In the genomic region with DNA sequence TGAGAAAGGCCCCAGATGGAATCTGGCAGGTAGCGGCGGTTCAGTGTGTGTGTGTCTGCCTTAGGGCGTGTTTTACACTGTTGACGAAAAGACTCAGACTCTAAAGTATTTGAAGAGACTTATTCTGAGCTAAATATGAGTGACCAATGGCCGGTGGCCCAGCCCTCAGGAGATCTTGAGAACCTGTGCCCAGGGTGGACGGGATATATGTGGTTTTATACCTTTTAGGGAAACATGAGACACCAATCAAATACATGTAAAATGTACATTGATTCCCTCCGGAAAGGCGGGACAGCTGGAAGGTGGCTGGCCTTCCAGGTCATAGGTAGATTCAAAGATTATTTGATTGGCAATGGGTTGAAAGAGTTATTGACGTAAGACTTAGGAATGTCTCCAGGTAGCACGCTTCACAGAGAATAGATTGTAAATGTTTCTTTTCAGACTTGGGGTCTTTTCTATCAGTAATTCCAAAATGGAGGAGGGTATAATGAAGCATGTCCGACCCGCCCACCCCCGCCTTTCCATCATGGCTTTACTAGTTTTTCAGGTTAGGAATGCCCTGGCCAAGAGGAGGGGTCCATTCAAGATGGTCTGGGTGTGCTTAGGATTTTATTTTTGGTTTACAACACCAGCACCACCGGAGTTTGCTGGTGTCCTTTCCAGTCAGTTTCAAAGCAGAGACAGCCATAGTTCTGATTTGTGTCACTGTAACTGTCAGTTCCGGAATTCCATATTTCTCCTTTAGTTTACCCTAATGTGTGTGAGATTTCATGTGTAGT, we compare ENCODE assay signal across 7 cellular contexts. TPM values are rescaled to one million over a fixed set of nuclear protein-coding genes. Genes with fewer than 3 reads are reported as not detected.
DNase-seq lines count a peak whose midpoint lies in the region; ATAC-seq and TF ChIP-seq lines count a peak whose summit lies in the region.

No MANE protein-coding gene starts in this region.

- H3K4me1 ChIP-seq in duodenal mucosa (ENCODE audit: control insufficient read depth in 1 of 2, insufficient read depth in 2 of 2, low read length in 2 of 2) = peaks cover 14 to 16% of the 10 kb centered on the region in 2 donors
- H3K4me1 ChIP-seq in mucosa of descending colon (ENCODE audit: low read depth) = peaks cover 3% of the 10 kb centered on the region

- no peaks in the 10 kb centered on the region for H3K27me3 ChIP-seq in duodenal mucosa (ENCODE audit: control insufficient read depth in 1 of 2, insufficient read depth in 2 of 2, low read length in 2 of 2)

- H3K36me3 ChIP-seq in duodenal mucosa (ENCODE audit: control insufficient read depth in 1 of 2, insufficient read depth in 2 of 2, low read length in 2 of 2) (peaks cover 19 to 31% of the 10 kb centered on the region in 2 donors), mucosa of descending colon (ENCODE audit: low read depth) (no peaks in the 10 kb centered on the region)

- H3K9me3 ChIP-seq in duodenal mucosa (ENCODE audit: control insufficient read depth in 1 of 2, low read length in 2 of 2) = peaks cover 11 to 19% of the 10 kb centered on the region in 2 donors
- H3K9me3 ChIP-seq in mucosa of descending colon = peaks cover 38% of the 10 kb centered on the region

- ATAC-seq in GM19351 (IDR thresholded peaks at IDR 0.05; ENCODE audit: unreplicated experiment) = peak; percentile 15
- ATAC-seq in mucosa of descending colon = peak; percentile 8

- H3K4me3 ChIP-seq in duodenal mucosa (ENCODE audit: low read depth in 1 of 2, low read length in 2 of 2) (peak overlapping the region; percentile 90 to 100), mucosa of descending colon (peak overlapping the region; percentile 70)

- no peak for TF ChIP-seq CTCF in mucosa of descending colon (IDR thresholded peaks at IDR 0.05)

- DNase-seq in NCI-H69 (lab: John Stamatoyannopoulos, UW) (peak; percentile 54), mucosa of descending colon (peak in 1 of 3 donors; percentile 16), NCI-H2081 treated with DMSO at 0.1 percent for 48 hours (lab: John Stamatoyannopoulos, UW) (no peak), germinal center (ENCODE audit: low spot score) (no peak), NCI-H1436 (lab: John Stamatoyannopoulos, UW) (no peak)

- peak overlapping the region; percentile 77 to 89 for H3K9ac ChIP-seq in duodenal mucosa (ENCODE audit: low read depth in 1 of 2, low read length in 2 of 2)

- intact Hi-C loops in mucosa of descending colon (cut with DNase I, micrococcal nuclease) = no loop called here

- no peak overlapping the region for H3K27ac ChIP-seq in duodenal mucosa (ENCODE audit: low read depth, low read length)

RNA-seq across cellular contexts. Expression of a gene that starts 1.0 kb away (rescaled TPM):
- total RNA-seq in mucosa of descending colon = 10 to 100 TPM in 1 of 3 donors, 1 to 10 TPM in 2; 6.5 to 13.8 (median 9.4) TPM

RNA-seq across cellular contexts. Expression of a gene that starts 31.0 kb away (rescaled TPM):
- total RNA-seq in mucosa of descending colon = 10 to 100 TPM in 1 of 3 donors, 1 to 10 TPM in 1, under 1 TPM in 1; 0.78 to 15.4 (median 1.2) TPM

RNA-seq across cellular contexts. Expression of a gene that starts 46.1 kb away (rescaled TPM):
- 10 to 100 TPM in 1 of 3 donors, 1 to 10 TPM in 2; 6.9 to 11.0 (median 9.0) TPM for total RNA-seq in mucosa of descending colon
